ENCODE assay signal across 8 cellular contexts in the genomic region with DNA sequence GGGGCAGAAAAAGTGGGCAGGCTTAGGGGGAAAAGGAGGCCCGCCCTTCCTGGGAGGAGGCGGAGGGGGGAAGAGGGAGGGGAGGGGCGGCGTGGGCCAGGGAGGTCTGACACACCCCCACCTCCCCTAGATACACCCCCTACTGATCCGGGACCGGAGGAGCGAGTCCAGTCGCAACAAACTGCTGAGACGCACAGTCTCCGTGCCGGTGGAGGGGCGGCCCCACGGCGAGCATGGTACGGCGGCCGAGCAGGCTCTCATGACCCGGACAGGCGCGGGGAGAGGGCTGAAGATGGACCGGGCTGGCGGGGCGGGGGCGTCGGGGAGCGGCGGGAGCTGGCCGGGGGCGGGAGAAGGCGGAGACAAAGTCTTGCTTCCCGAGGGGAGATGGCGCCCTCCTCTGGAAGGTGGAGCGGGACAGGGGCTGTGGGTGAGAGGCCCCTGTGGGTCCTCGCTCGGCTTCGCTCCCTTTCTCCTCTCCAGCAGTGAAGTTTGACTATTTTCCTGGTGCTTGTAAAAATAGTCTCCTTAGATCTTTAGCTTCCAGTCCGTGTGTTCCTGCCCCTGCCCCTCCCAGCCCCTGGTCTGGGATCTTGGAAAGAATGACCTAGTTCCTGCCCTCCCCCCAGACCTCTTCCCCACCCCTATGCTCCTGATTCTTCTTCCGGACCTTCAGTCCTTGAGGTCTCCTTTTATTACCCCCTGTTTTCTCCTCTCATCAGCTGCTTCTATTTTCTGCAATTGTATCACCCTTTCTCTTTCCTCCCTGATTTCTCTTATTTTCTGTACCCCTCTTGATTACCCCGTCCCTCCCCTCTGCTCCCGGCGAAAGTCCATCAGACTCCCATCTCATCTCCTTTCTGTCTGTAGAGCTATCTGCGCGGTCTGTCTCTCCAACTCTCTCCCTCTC. TPM values are rescaled to one million over a fixed set of nuclear protein-coding genes. Genes with fewer than 3 reads are reported as not detected.
DNase-seq lines count a peak whose midpoint lies in the region; ATAC-seq and TF ChIP-seq lines count a peak whose summit lies in the region.

No MANE protein-coding gene starts in this region.

- H3K36me3 ChIP-seq in right atrium auricular region (no peaks in the 10 kb centered on the region), vagina (no peaks in the 10 kb centered on the region)

- H3K4me1 ChIP-seq in right atrium auricular region (peaks cover 0 to 54% of the 10 kb centered on the region in 2 donors), vagina (peaks cover 54% of the 10 kb centered on the region)

- H3K27me3 ChIP-seq in right atrium auricular region (no peaks in the 10 kb centered on the region), vagina (no peaks in the 10 kb centered on the region)

- TF ChIP-seq CTCF in C4-2B (conservative IDR thresholded peaks at IDR 0.05) (peak; percentile 68), right atrium auricular region (IDR thresholded peaks at IDR 0.05) (peak; percentile 41 to 83), vagina (IDR thresholded peaks at IDR 0.05) (peak; percentile 21 to 78 (median 40))

- peak overlapping the region; percentile 54 to 66 for H3K4me3 ChIP-seq in right atrium auricular region
- H3K4me3 ChIP-seq in vagina: peak overlapping the region; percentile 63 to 73

- DNase-seq in NAMALWA (ENCODE audit: low spot score) (peak; percentile 80), T-helper 2 cell (peak; percentile 55 to 88 (median 77)), right atrium auricular region (ENCODE audit: low spot score) (peak; percentile 88), putamen (ENCODE audit: low spot score) (peak; percentile 80), vagina (ENCODE audit: extremely low spot score in 2 of 2) (peak in 1 of 2 donors; percentile 94)

- peak overlapping the region; percentile 85 for H3K27ac ChIP-seq in C4-2B
- H3K27ac ChIP-seq in angular gyrus (ENCODE audit: low read depth, low read length): peak overlapping the region; percentile 94
- H3K27ac ChIP-seq in right atrium auricular region: peak overlapping the region; percentile 91 to 95
- peak overlapping the region; percentile 96 for H3K27ac ChIP-seq in vagina

- ATAC-seq in GM19463 (IDR thresholded peaks at IDR 0.05; ENCODE audit: unreplicated experiment): peak; percentile 41

- TF ChIP-seq POLR2A in vagina (IDR thresholded peaks at IDR 0.05): no peak

- intact Hi-C loops in vagina (cut with DNase I): no loop called here

- no peaks in the 10 kb centered on the region for H3K9me3 ChIP-seq in right atrium auricular region
- H3K9me3 ChIP-seq in vagina: no peaks in the 10 kb centered on the region

RNA-seq across cellular contexts. Expression of a gene that starts 6.1 kb away (rescaled TPM):
- total RNA-seq in right atrium auricular region (10 to 100 TPM in 1 of 2 donors, 1 to 10 TPM in 1; 3.6 to 10.1 TPM), vagina (16.0 TPM)

RNA-seq across cellular contexts. Expression of a gene that starts 8.0 kb away (rescaled TPM):
- total RNA-seq in right atrium auricular region: 100 to 1,000 TPM; 118 to 119 TPM
- 73.2 TPM for total RNA-seq in vagina

RNA-seq across cellular contexts. Expression of a gene that starts 15.1 kb away (rescaled TPM):
- 10 to 100 TPM; 51.8 to 69.8 TPM for total RNA-seq in right atrium auricular region
- total RNA-seq in vagina: 73.2 TPM

RNA-seq across cellular contexts. Expression of a gene that starts 28.5 kb away (rescaled TPM):
- total RNA-seq in right atrium auricular region (1 to 10 TPM; 1.3 to 4.1 TPM), vagina (1.5 TPM)

RNA-seq across cellular contexts. Expression of a gene that starts 34.3 kb away (rescaled TPM):
- total RNA-seq in right atrium auricular region (1 to 10 TPM in 1 of 2 donors, under 1 TPM in 1; 0.59 to 1.6 TPM), vagina (27.5 TPM)
